Comparison of ENCODE assay signal across 23 cellular contexts in the genomic region with DNA sequence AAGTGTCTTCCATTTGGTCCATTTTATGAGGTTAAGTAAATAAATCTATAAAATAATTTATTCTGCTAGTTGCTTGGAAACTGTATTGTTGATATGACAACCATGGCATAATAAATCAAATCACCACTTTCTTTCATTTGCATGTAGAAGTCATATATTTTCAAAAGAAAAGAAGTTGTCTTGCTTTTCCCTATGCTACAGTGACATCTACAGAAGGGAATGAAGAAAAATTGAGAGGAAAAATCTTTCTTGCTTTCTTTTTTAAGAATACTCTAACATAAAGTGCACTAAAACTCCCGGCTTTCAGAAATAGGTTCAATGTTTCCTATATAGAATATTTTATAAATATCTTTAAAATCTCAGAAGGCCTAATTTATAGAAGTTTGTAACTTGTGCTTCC.
DNase-seq lines count a peak whose midpoint lies in the region; ATAC-seq and TF ChIP-seq lines count a peak whose summit lies in the region.
"Had no signal": no experiment of that assay in that cellular context is flagged by ENCODE, and none has a peak within 500 bp of the region (broad histone marks: within the 10 kb centered on the region; RNA-seq: fewer than 3 reads in every experiment).

No MANE protein-coding gene starts in this region.

- H4K20me1 ChIP-seq in OCI-LY3 (ENCODE audit: insufficient read depth, low read length) (no peaks in the 10 kb centered on the region), neural cell (ENCODE audit: insufficient read depth) (no peaks in the 10 kb centered on the region)

- intact Hi-C loops in heart left ventricle (cut with DNase I) (loop anchor here in 1 of 10 donors (5.0 kb wide), 1 partner anchor 1139 kb away; no protein-coding TSS in a partner anchor), right cardiac atrium (cut with DNase I) (loop anchor here in 1 of 4 donors (10.0 kb wide), 1 partner anchor 1137 kb away; no protein-coding TSS in a partner anchor)

- TF ChIP-seq EP300 in neural cell (conservative IDR thresholded peaks at IDR 0.05; ENCODE audit: poor library complexity, severe bottlenecking), result no peak

- H3K36me3 ChIP-seq in heart left ventricle (no peaks in the 10 kb centered on the region), OCI-LY3 (replicated peaks; ENCODE audit: low read depth, low read length) (no peaks in the 10 kb centered on the region), neural cell (ENCODE audit: insufficient read depth, low read length) (no peaks in the 10 kb centered on the region)
- H3K36me3 ChIP-seq: colonic mucosa, left lung, SJCRH30, tibial artery had no signal

- H3K4me2 ChIP-seq in OCI-LY3 (ENCODE audit: low read length), result no peak overlapping the region
- peak overlapping the region; percentile 30 for H3K4me2 ChIP-seq in neural cell (ENCODE audit: low read length)
- H3K4me2 ChIP-seq: KMS-11, PC-9 had no signal

- H2AFZ ChIP-seq in OCI-LY3 (ENCODE audit: low read depth, low read length) (no peak overlapping the region), neural cell (ENCODE audit: low read depth, low read length) (no peak overlapping the region)
- H2AFZ ChIP-seq: PC-9 had no signal

- TF ChIP-seq CTCF in heart left ventricle (IDR thresholded peaks at IDR 0.05) (peak in 7 of 12 donors; percentile 7 to 39 (median 33)), LNCaP clone FGC (IDR thresholded peaks at IDR 0.05; ENCODE audit: control insufficient read depth, extremely low read depth, insufficient read depth) (peak; percentile 44), OCI-LY3 (IDR thresholded peaks at IDR 0.05; ENCODE audit: low read depth, low read length) (peak; percentile 35), neural cell (IDR thresholded peaks at IDR 0.05; ENCODE audit: poor library complexity, severe bottlenecking) (peak; percentile 60)

- no peak overlapping the region for H3K4me3 ChIP-seq in heart left ventricle
- no peak overlapping the region for H3K4me3 ChIP-seq in right cardiac atrium (ENCODE audit: low read length)
- no peak overlapping the region for H3K4me3 ChIP-seq in LNCaP clone FGC (ENCODE audit: low read depth, low read length)
- H3K4me3 ChIP-seq in OCI-LY3 (ENCODE audit: low read length), result no peak overlapping the region
- no peak overlapping the region for H3K4me3 ChIP-seq in neural cell (ENCODE audit: low read length)
- H3K4me3 ChIP-seq: colonic mucosa, left lung, mucosa of descending colon, PC-9, SJCRH30, tibial artery had no signal

- H3K4me1 ChIP-seq in heart left ventricle (peaks cover 0 to 4% (median 0%) of the 10 kb centered on the region in 12 donors), right cardiac atrium (ENCODE audit: control insufficient read depth, insufficient read depth, low read length) (no peaks in the 10 kb centered on the region), OCI-LY3 (ENCODE audit: low read length) (no peaks in the 10 kb centered on the region)
- H3K4me1 ChIP-seq: colonic mucosa, left lung, SJCRH30, tibial artery had no signal

- H3K27ac ChIP-seq in heart left ventricle, result no peak overlapping the region
- H3K27ac ChIP-seq in right cardiac atrium (ENCODE audit: low read length), result no peak overlapping the region
- no peak overlapping the region for H3K27ac ChIP-seq in OCI-LY3 (ENCODE audit: low read length)
- peak overlapping the region; percentile 67 for H3K27ac ChIP-seq in neural cell (ENCODE audit: low read length)
- H3K27ac ChIP-seq in substantia nigra (ENCODE audit: low read depth, low read length, poor library complexity, severe bottlenecking), result no peak overlapping the region
- H3K27ac ChIP-seq: colonic mucosa, KMS-11, left lung, PC-9, SJCRH30, tibial artery had no signal

- ATAC-seq in heart left ventricle, result no peak
- ATAC-seq in right cardiac atrium, result no peak
- ATAC-seq: left lung; mucosa of descending colon; stimulated activated naive CD8-positive, alpha-beta T cell treated with anti-CD3 and anti-CD28 coated beads, Interleukin-15, Interleukin-2, amounts not matched to agents 100 U/mL and 50 U/mL, for 24 hours had no signal

- TF ChIP-seq RAD21 in neural cell (conservative IDR thresholded peaks at IDR 0.05), result peak; percentile 76

- TF ChIP-seq POLR2A in heart left ventricle (IDR thresholded peaks at IDR 0.05), result no peak

- no peaks in the 10 kb centered on the region for H3K9me2 ChIP-seq in neural cell (ENCODE audit: insufficient read depth, low read length)

- H3K9me3 ChIP-seq in heart left ventricle (peaks cover 0 to 17% (median 6%) of the 10 kb centered on the region in 12 donors), right cardiac atrium (ENCODE audit: control insufficient read depth, low read length) (peaks cover 2% of the 10 kb centered on the region), OCI-LY3 (ENCODE audit: insufficient read depth, low read length) (peaks cover 15% of the 10 kb centered on the region; the same call in 1 of the 2 replicates), neural cell (ENCODE audit: low read length) (no peaks in the 10 kb centered on the region)
- H3K9me3 ChIP-seq: colonic mucosa, SJCRH30, tibial artery had no signal

- no peaks in the 10 kb centered on the region for H3K79me2 ChIP-seq in OCI-LY3 (ENCODE audit: low read length)
- H3K79me2 ChIP-seq in neural cell (replicated peaks; ENCODE audit: insufficient read depth, low read length), result no peaks in the 10 kb centered on the region

- H3K9ac ChIP-seq in OCI-LY3 (ENCODE audit: low read length) (no peak overlapping the region), neural cell (ENCODE audit: low read length) (no peak overlapping the region)
- H3K9ac ChIP-seq: KMS-11 had no signal

- no peaks in the 10 kb centered on the region for H3K27me3 ChIP-seq in heart left ventricle
- no peaks in the 10 kb centered on the region for H3K27me3 ChIP-seq in right cardiac atrium (ENCODE audit: control insufficient read depth, insufficient read depth)
- no peaks in the 10 kb centered on the region for H3K27me3 ChIP-seq in OCI-LY3 (ENCODE audit: low read depth, low read length)
- no peaks in the 10 kb centered on the region for H3K27me3 ChIP-seq in neural cell (ENCODE audit: insufficient read depth, low read depth, low read length)
- H3K27me3 ChIP-seq: colonic mucosa, left lung, SJCRH30, tibial artery had no signal

- DNase-seq in heart left ventricle, result no peak
- no peak for DNase-seq in right cardiac atrium
- DNase-seq in LNCaP clone FGC (ENCODE audit: low read depth), result peak; percentile 49
- no peak for DNase-seq in activated naive CD4-positive, alpha-beta T cell treated with anti-CD3 and anti-CD28 coated beads, Interleukin-2, amount 50 U/mL, for 16 hours
- no peak for DNase-seq in substantia nigra (lab: John Stamatoyannopoulos, UW)
- no peak for DNase-seq in COLO668 (lab: John Stamatoyannopoulos, UW; ENCODE audit: unreplicated experiment)
- DNase-seq: activated CD4-positive, alpha-beta T cell treated with anti-CD3 and anti-CD28 coated beads, Interleukin-2, amount 10 ng/mL, durations not matched to agents 7 days and 5 days; activated CD8-positive, alpha-beta memory T cell treated with anti-CD3 and anti-CD28 coated beads, Interleukin-2, amount 50 U/mL, for 48 hours; activated effector memory CD4-positive, alpha-beta T cell treated with Interleukin-2 at 50 U/mL for 16 hours; CD4-positive, alpha-beta T cell; colonic mucosa; H7; left lung; mucosa of descending colon; NCI-H1436 treated with DMSO at 0.1 percent for 48 hours; PC-9; SJCRH30; stimulated activated CD4-positive, alpha-beta T cell treated with anti-CD3 and anti-CD28 coated beads, Interleukin-4, amount 100 ng/mL, for 1 hour; stimulated activated naive CD8-positive, alpha-beta T cell treated with anti-CD3 and anti-CD28 coated beads, Interleukin-15, Interleukin-2, amounts not matched to agents 100 U/mL and 50 U/mL, for 24 hours; tibial artery had no signal

- WGBS in heart left ventricle, 4 donors, result 29 to 69% (median 51%) methylated on average over 1 of the region's 1 CpG
- WGBS in right cardiac atrium, result 28% methylated on average over 1 of the region's 1 CpG

- no peaks in the 10 kb centered on the region for H3F3A ChIP-seq in neural cell (ENCODE audit: insufficient read depth, low read length, poor library complexity, severe bottlenecking)

TF ChIP-seq in neural cell, 6 proteins besides CTCF, POLR2A, EP300 and RAD21:
- TF ChIP-seq SMC3 (conservative IDR thresholded peaks at IDR 0.05; ENCODE audit: poor library complexity) (peak; percentile 55), TAF1 (IDR thresholded peaks at IDR 0.05; ENCODE audit: low read depth) (no peak)
- TF ChIP-seq, protein P1, sequence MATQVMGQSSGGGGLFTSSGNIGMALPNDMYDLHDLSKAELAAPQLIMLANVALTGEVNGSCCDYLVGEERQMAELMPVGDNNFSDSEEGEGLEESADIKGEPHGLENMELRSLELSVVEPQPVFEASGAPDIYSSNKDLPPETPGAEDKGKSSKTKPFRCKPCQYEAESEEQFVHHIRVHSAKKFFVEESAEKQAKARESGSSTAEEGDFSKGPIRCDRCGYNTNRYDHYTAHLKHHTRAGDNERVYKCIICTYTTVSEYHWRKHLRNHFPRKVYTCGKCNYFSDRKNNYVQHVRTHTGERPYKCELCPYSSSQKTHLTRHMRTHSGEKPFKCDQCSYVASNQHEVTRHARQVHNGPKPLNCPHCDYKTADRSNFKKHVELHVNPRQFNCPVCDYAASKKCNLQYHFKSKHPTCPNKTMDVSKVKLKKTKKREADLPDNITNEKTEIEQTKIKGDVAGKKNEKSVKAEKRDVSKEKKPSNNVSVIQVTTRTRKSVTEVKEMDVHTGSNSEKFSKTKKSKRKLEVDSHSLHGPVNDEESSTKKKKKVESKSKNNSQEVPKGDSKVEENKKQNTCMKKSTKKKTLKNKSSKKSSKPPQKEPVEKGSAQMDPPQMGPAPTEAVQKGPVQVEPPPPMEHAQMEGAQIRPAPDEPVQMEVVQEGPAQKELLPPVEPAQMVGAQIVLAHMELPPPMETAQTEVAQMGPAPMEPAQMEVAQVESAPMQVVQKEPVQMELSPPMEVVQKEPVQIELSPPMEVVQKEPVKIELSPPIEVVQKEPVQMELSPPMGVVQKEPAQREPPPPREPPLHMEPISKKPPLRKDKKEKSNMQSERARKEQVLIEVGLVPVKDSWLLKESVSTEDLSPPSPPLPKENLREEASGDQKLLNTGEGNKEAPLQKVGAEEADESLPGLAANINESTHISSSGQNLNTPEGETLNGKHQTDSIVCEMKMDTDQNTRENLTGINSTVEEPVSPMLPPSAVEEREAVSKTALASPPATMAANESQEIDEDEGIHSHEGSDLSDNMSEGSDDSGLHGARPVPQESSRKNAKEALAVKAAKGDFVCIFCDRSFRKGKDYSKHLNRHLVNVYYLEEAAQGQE (IDR thresholded peaks at IDR 0.05; ENCODE audit: borderline replicate concordance), result no peak
